In genomic region chr3:31978553-31978952, GRCh38 we compare ENCODE assay signal across 17 cellular contexts. TPM values are rescaled to one million over a fixed set of nuclear protein-coding genes. Genes with fewer than 3 reads are reported as not detected.
DNase-seq lines count a peak whose midpoint lies in the region; ATAC-seq and TF ChIP-seq lines count a peak whose summit lies in the region.
"Had no signal": no experiment of that assay in that cellular context is flagged by ENCODE, and none has a peak within 500 bp of the region (broad histone marks: within the 10 kb centered on the region; RNA-seq: fewer than 3 reads in every experiment).

No MANE protein-coding gene starts in this region.

- H3K4me1 ChIP-seq in HCT116 (ENCODE audit: control insufficient read depth in 1 of 2, insufficient read depth in 2 of 2, low read length in 2 of 2) (peaks cover 9 to 27% of the 10 kb centered on the region in 2 experiments), A673 (ENCODE audit: insufficient read depth, low read length, poor library complexity, severe bottlenecking) (no peaks in the 10 kb centered on the region)

- no peak overlapping the region for H3K27ac ChIP-seq in HCT116 (ENCODE audit: low read depth, low read length)
- H3K27ac ChIP-seq in A673 (ENCODE audit: low read depth, low read length, poor library complexity, severe bottlenecking), result no peak overlapping the region
- H3K27ac ChIP-seq: KMS-11 had no signal

- H3K36me3 Mint-ChIP-seq in activated CD4-positive, alpha-beta T cell treated with anti-CD3 and anti-CD28 coated beads for 36 hours (ENCODE audit: low read depth), result peaks cover 10% of the 10 kb centered on the region
- no peaks in the 10 kb centered on the region for H3K36me3 Mint-ChIP-seq in activated CD4-positive, alpha-beta T cell treated with anti-CD3 and anti-CD28 coated beads, Interleukin-2, amount 10 ng/mL, durations not matched to agents 7 days and 5 days (ENCODE audit: low read depth)
- peaks cover 33% of the 10 kb centered on the region for H3K36me3 Mint-ChIP-seq in activated T-helper 2 cell treated with anti-CD3 and anti-CD28 coated beads, Interferon-gamma antibody, Interleukin-2, Interleukin-4, amounts not matched to agents 10 μg/mL and 5 μg/mL and 100 μg/mL, durations not matched to agents 14 hours and 24 hours and 36 hours (ENCODE audit: low read depth)
- peaks cover 6 to 20% of the 10 kb centered on the region in 2 donors for H3K36me3 Mint-ChIP-seq in naive B cell
- H3K36me3 Mint-ChIP-seq: CD4-positive, alpha-beta memory T cell; immature natural killer cell; natural killer cell treated with Interleukin-12 subunit alpha and Interleukin-12 subunit beta and Interleukin-15 and Interleukin-18, amount 100 ng/mL, for 72 hours had no signal

- H3K4me3 ChIP-seq in HCT116 (replicated peaks in 1 of 2; ENCODE audit: low read depth in 1 of 2, low read length in 2 of 2) (no peak overlapping the region), A673 (ENCODE audit: low read depth, low read length, poor library complexity, severe bottlenecking) (no peak overlapping the region)

- TF ChIP-seq POLR2A in HCT116 (IDR thresholded peaks at IDR 0.05; ENCODE audit: borderline replicate concordance, extremely low read depth, insufficient read depth, insufficient read length), result no peak

- POLR2A ChIA-PET in activated CD4-positive, alpha-beta T cell treated with anti-CD3 and anti-CD28 coated beads for 36 hours (lab: Charles Lee), result no interaction called here
- POLR2A ChIA-PET in activated CD4-positive, alpha-beta T cell treated with anti-CD3 and anti-CD28 coated beads, Interleukin-2, amount 10 ng/mL, durations not matched to agents 7 days and 5 days (lab: Charles Lee), result no interaction called here
- POLR2A ChIA-PET in HCT116 (lab: Charles Lee) (no interaction called here), A673 (lab: Charles Lee; ENCODE audit: low non-redundant PET) (no interaction called here)

- no peaks in the 10 kb centered on the region for H4K20me1 ChIP-seq in HCT116 (ENCODE audit: insufficient read depth)

- TF ChIP-seq RAD21 in HCT116 (IDR thresholded peaks at IDR 0.05; ENCODE audit: low read depth), result no peak

- intact Hi-C loops in activated CD4-positive, alpha-beta T cell treated with anti-CD3 and anti-CD28 coated beads for 36 hours (cut with DNase I, micrococcal nuclease), result loop anchor here (2.0 to 10.0 kb wide), 3 partner anchors 206 to 874 kb away; no protein-coding TSS in a partner anchor
- intact Hi-C loops in HCT116 (cut with micrococcal nuclease), result no loop called here
- intact Hi-C loops in activated T-helper 2 cell treated with anti-CD3 and anti-CD28 coated beads, Interferon-gamma antibody, Interleukin-2, Interleukin-4, amounts not matched to agents 10 μg/mL and 5 μg/mL and 100 μg/mL, durations not matched to agents 14 hours and 24 hours and 36 hours (cut with micrococcal nuclease), result loop anchor here (2.0 to 10.0 kb wide), 2 partner anchors 344 to 446 kb away; partner anchors contain the start of gene STT3B
- intact Hi-C loops in A673 (cut with micrococcal nuclease; ENCODE audit: unreplicated experiment), result no loop called here

- no peak overlapping the region for H3K4me2 ChIP-seq in HCT116 (ENCODE audit: low read length)
- H3K4me2 ChIP-seq: KMS-11 had no signal

- H3K36me3 ChIP-seq in HCT116 (ENCODE audit: control insufficient read depth in 1 of 2, insufficient read depth in 2 of 2, low read length in 2 of 2) (no peaks in the 10 kb centered on the region), A673 (ENCODE audit: insufficient read depth, low read length, poor library complexity, severe bottlenecking) (no peaks in the 10 kb centered on the region)

- no peak overlapping the region for H2AFZ ChIP-seq in HCT116 (ENCODE audit: low read depth, low read length, poor library complexity, severe bottlenecking)

- no peak for TF ChIP-seq CTCF in HCT116 (IDR thresholded peaks at IDR 0.05 in 2 of 3, conservative IDR thresholded peaks at IDR 0.05 in 1 of 3; ENCODE audit: borderline replicate concordance in 1 of 3, insufficient read depth in 1 of 3, low read depth in 2 of 3, low read length in 2 of 3)
- TF ChIP-seq CTCF in A673 (conservative IDR thresholded peaks at IDR 0.05; ENCODE audit: low read depth, low read length), result no peak

- no peak for DNase-seq in activated CD4-positive, alpha-beta T cell treated with anti-CD3 and anti-CD28 coated beads for 36 hours
- no peak for DNase-seq in activated CD4-positive, alpha-beta T cell treated with anti-CD3 and anti-CD28 coated beads, Interleukin-2, amount 10 ng/mL, durations not matched to agents 7 days and 5 days
- DNase-seq in HCT116 (ENCODE audit: low read depth, low spot score) (no peak), naive B cell (no peak), A673 (ENCODE audit: low spot score) (no peak)
- DNase-seq in activated T-helper 2 cell treated with anti-CD3 and anti-CD28 coated beads, Interferon-gamma antibody, Interleukin-2, Interleukin-4, amounts not matched to agents 10 μg/mL and 5 μg/mL and 100 μg/mL, durations not matched to agents 14 hours and 24 hours and 36 hours (ENCODE audit: low spot score), result no peak
- no peak for DNase-seq in activated effector memory CD4-positive, alpha-beta T cell treated with Interleukin-2 at 50 U/mL for 16 hours
- DNase-seq: activated CD4-positive, alpha-beta T cell treated with anti-CD3 and anti-CD28 coated beads, Interleukin-2, amount 50 U/mL, for 1 hour; activated gamma-delta T cell treated with Interleukin-2 at 50 U/mL for 16 hours; CD4-positive, alpha-beta memory T cell; immature natural killer cell; NCI-H1105 treated with DMSO at 0.1 percent for 48 hours; NCI-H2227 treated with DMSO at 0.1 percent for 48 hours had no signal

- H3K9me3 Mint-ChIP-seq in activated CD4-positive, alpha-beta T cell treated with anti-CD3 and anti-CD28 coated beads for 36 hours (ENCODE audit: low read depth), result no peaks in the 10 kb centered on the region
- no peaks in the 10 kb centered on the region for H3K9me3 Mint-ChIP-seq in activated CD4-positive, alpha-beta T cell treated with anti-CD3 and anti-CD28 coated beads, Interleukin-2, amount 10 ng/mL, durations not matched to agents 7 days and 5 days
- H3K9me3 Mint-ChIP-seq in activated T-helper 2 cell treated with anti-CD3 and anti-CD28 coated beads, Interferon-gamma antibody, Interleukin-2, Interleukin-4, amounts not matched to agents 10 μg/mL and 5 μg/mL and 100 μg/mL, durations not matched to agents 14 hours and 24 hours and 36 hours, result no peaks in the 10 kb centered on the region
- peaks cover 0 to 3% (median 0%) of the 10 kb centered on the region in 7 donors for H3K9me3 Mint-ChIP-seq in naive B cell
- H3K9me3 Mint-ChIP-seq: dendritic cell treated with granulocyte-macrophage colony-stimulating factor and Interleukin-4, amounts not matched to agents 40 ng/mL and 50 ng/mL, for 4 days; natural killer cell treated with Interleukin-12 subunit alpha and Interleukin-12 subunit beta and Interleukin-15 and Interleukin-18, amount 100 ng/mL, for 72 hours had no signal

- H3K4me3 Mint-ChIP-seq in activated CD4-positive, alpha-beta T cell treated with anti-CD3 and anti-CD28 coated beads for 36 hours, result peak overlapping the region; percentile 28
- H3K4me3 Mint-ChIP-seq in activated CD4-positive, alpha-beta T cell treated with anti-CD3 and anti-CD28 coated beads, Interleukin-2, amount 10 ng/mL, durations not matched to agents 7 days and 5 days, result no peak overlapping the region
- peak overlapping the region; percentile 77 for H3K4me3 Mint-ChIP-seq in activated T-helper 2 cell treated with anti-CD3 and anti-CD28 coated beads, Interferon-gamma antibody, Interleukin-2, Interleukin-4, amounts not matched to agents 10 μg/mL and 5 μg/mL and 100 μg/mL, durations not matched to agents 14 hours and 24 hours and 36 hours (ENCODE audit: low read depth)
- peak overlapping the region; percentile 88 to 100 (median 95) for H3K4me3 Mint-ChIP-seq in naive B cell
- H3K4me3 Mint-ChIP-seq: dendritic cell treated with granulocyte-macrophage colony-stimulating factor and Interleukin-4, amounts not matched to agents 40 ng/mL and 50 ng/mL, for 4 days had no signal

- peaks cover 20% of the 10 kb centered on the region for H3K4me1 Mint-ChIP-seq in activated CD4-positive, alpha-beta T cell treated with anti-CD3 and anti-CD28 coated beads for 36 hours
- H3K4me1 Mint-ChIP-seq in activated CD4-positive, alpha-beta T cell treated with anti-CD3 and anti-CD28 coated beads, Interleukin-2, amount 10 ng/mL, durations not matched to agents 7 days and 5 days, result peaks cover 15% of the 10 kb centered on the region
- peaks cover 21% of the 10 kb centered on the region for H3K4me1 Mint-ChIP-seq in activated T-helper 2 cell treated with anti-CD3 and anti-CD28 coated beads, Interferon-gamma antibody, Interleukin-2, Interleukin-4, amounts not matched to agents 10 μg/mL and 5 μg/mL and 100 μg/mL, durations not matched to agents 14 hours and 24 hours and 36 hours (ENCODE audit: low read depth)
- peaks cover 76 to 86% (median 80%) of the 10 kb centered on the region in 3 donors for H3K4me1 Mint-ChIP-seq in naive B cell

- H3K27me3 ChIP-seq in HCT116 (ENCODE audit: insufficient read depth, low read length) (no peaks in the 10 kb centered on the region), A673 (replicated peaks; ENCODE audit: insufficient read depth, low read depth, low read length, poor library complexity) (peaks cover 23% of the 10 kb centered on the region)

- H3K27me3 Mint-ChIP-seq in activated CD4-positive, alpha-beta T cell treated with anti-CD3 and anti-CD28 coated beads for 36 hours, result peaks cover 46% of the 10 kb centered on the region
- H3K27me3 Mint-ChIP-seq in activated CD4-positive, alpha-beta T cell treated with anti-CD3 and anti-CD28 coated beads, Interleukin-2, amount 10 ng/mL, durations not matched to agents 7 days and 5 days, result peaks cover 49% of the 10 kb centered on the region
- H3K27me3 Mint-ChIP-seq in activated T-helper 2 cell treated with anti-CD3 and anti-CD28 coated beads, Interferon-gamma antibody, Interleukin-2, Interleukin-4, amounts not matched to agents 10 μg/mL and 5 μg/mL and 100 μg/mL, durations not matched to agents 14 hours and 24 hours and 36 hours (ENCODE audit: low read depth), result peaks cover 39% of the 10 kb centered on the region
- H3K27me3 Mint-ChIP-seq in naive B cell, result no peaks in the 10 kb centered on the region

- H3K27ac Mint-ChIP-seq in activated CD4-positive, alpha-beta T cell treated with anti-CD3 and anti-CD28 coated beads for 36 hours, result peak overlapping the region; percentile 77
- H3K27ac Mint-ChIP-seq in activated CD4-positive, alpha-beta T cell treated with anti-CD3 and anti-CD28 coated beads, Interleukin-2, amount 10 ng/mL, durations not matched to agents 7 days and 5 days, result no peak overlapping the region
- H3K27ac Mint-ChIP-seq in activated T-helper 2 cell treated with anti-CD3 and anti-CD28 coated beads, Interferon-gamma antibody, Interleukin-2, Interleukin-4, amounts not matched to agents 10 μg/mL and 5 μg/mL and 100 μg/mL, durations not matched to agents 14 hours and 24 hours and 36 hours, result peak overlapping the region; percentile 76
- H3K27ac Mint-ChIP-seq in naive B cell, result peak overlapping the region in 4 of 6 donors; percentile 28 to 95 (median 68)
- H3K27ac Mint-ChIP-seq: CD4-positive, alpha-beta memory T cell; dendritic cell treated with granulocyte-macrophage colony-stimulating factor and Interleukin-4, amounts not matched to agents 40 ng/mL and 50 ng/mL, for 4 days; immature natural killer cell; natural killer cell treated with Interleukin-12 subunit alpha and Interleukin-12 subunit beta and Interleukin-15 and Interleukin-18, amount 100 ng/mL, for 72 hours had no signal

- ATAC-seq in activated CD4-positive, alpha-beta T cell treated with anti-CD3 and anti-CD28 coated beads for 36 hours, result no peak
- no peak for ATAC-seq in HCT116
- no peak for ATAC-seq in naive B cell (ENCODE audit: low read depth in 2 of 2)
- ATAC-seq in GM19467 (IDR thresholded peaks at IDR 0.05; ENCODE audit: unreplicated experiment), result no peak
- ATAC-seq: natural killer cell treated with Interleukin-12 subunit alpha and Interleukin-12 subunit beta and Interleukin-15 and Interleukin-18, amount 100 ng/mL, for 72 hours had no signal

- CTCF ChIA-PET in activated CD4-positive, alpha-beta T cell treated with anti-CD3 and anti-CD28 coated beads for 36 hours (lab: Charles Lee), result interaction anchor here (0.6 kb wide), 2 partner anchors 116 to 257 kb away, joined by 3 read pairs; no protein-coding TSS in a partner anchor
- CTCF ChIA-PET in activated CD4-positive, alpha-beta T cell treated with anti-CD3 and anti-CD28 coated beads, Interleukin-2, amount 10 ng/mL, durations not matched to agents 7 days and 5 days (lab: Charles Lee), result no interaction called here
- CTCF ChIA-PET in HCT116 (lab: Charles Lee), result no interaction called here
- CTCF ChIA-PET in A673 (lab: Charles Lee), result no interaction called here

- peaks cover 43% of the 10 kb centered on the region for H3K79me2 ChIP-seq in HCT116 (ENCODE audit: insufficient read depth, low read length)

- no peak overlapping the region for H3K9ac ChIP-seq in HCT116 (ENCODE audit: low read length)
- H3K9ac ChIP-seq: KMS-11 had no signal

- H3K9me3 ChIP-seq in HCT116 (ENCODE audit: control insufficient read depth in 1 of 2, insufficient read depth in 1 of 2, low read depth in 1 of 2, low read length in 2 of 2), result no peaks in the 10 kb centered on the region
- no peaks in the 10 kb centered on the region for H3K9me3 ChIP-seq in A673 (ENCODE audit: low read depth, low read length, poor library complexity, severe bottlenecking)

- BruUV-seq in HCT116 (replicated peaks; lab: Mats Ljungman, UMichigan), result TSS peak; percentile 25
- no TSS peak for BruUV-seq in A673 (replicated peaks; lab: Mats Ljungman, UMichigan)

- H3K9me2 ChIP-seq in HCT116 (ENCODE audit: insufficient read depth), result no peaks in the 10 kb centered on the region

- RAD21 ChIA-PET in HCT116 (lab: Charles Lee; ENCODE audit: low non-redundant PET in 1 of 2, low total read pairs in 2 of 2, uncharacterized antibody in 2 of 2, unreplicated experiment in 2 of 2), result no interaction called here

RNA-seq across cellular contexts. Expression of gene OSBPL10, which starts 2.5 kb away (rescaled TPM):
- total RNA-seq in activated CD4-positive, alpha-beta T cell treated with anti-CD3 and anti-CD28 coated beads for 36 hours, result 10 to 100 TPM; 11.2 to 11.8 TPM
- 1 to 10 TPM in 1 of 2 experiments, under 1 TPM in 1; 0.89 to 1.1 TPM for total RNA-seq in activated CD4-positive, alpha-beta T cell treated with anti-CD3 and anti-CD28 coated beads, Interleukin-2, amount 10 ng/mL, durations not matched to agents 7 days and 5 days
- total RNA-seq in HCT116 (2021; ENCODE audit: unreplicated experiment), result 25.8 TPM
- polyA plus RNA-seq in HCT116 (2012), result 14.4 and 16.5 TPM in 2 replicates
- total RNA-seq in activated T-helper 2 cell treated with anti-CD3 and anti-CD28 coated beads, Interferon-gamma antibody, Interleukin-2, Interleukin-4, amounts not matched to agents 10 μg/mL and 5 μg/mL and 100 μg/mL, durations not matched to agents 14 hours and 24 hours and 36 hours, result 42.5 and 47.6 TPM in 2 replicates
- polyA plus RNA-seq in naive B cell (ENCODE audit: low read depth in 6 of 6), result 10 to 100 TPM; 28.7 to 65.6 (median 40.0) TPM
- total RNA-seq in A673 (2021), result 1.1 and 2.3 TPM in 2 replicates
- total RNA-seq: CD4-positive, alpha-beta memory T cell had no signal

RNA-seq across cellular contexts. Expression of gene ZNF860, which starts 3.0 kb away (rescaled TPM):
- total RNA-seq in activated CD4-positive, alpha-beta T cell treated with anti-CD3 and anti-CD28 coated beads for 36 hours, result under 1 TPM; 0.11 to 0.30 TPM
- total RNA-seq in activated CD4-positive, alpha-beta T cell treated with anti-CD3 and anti-CD28 coated beads, Interleukin-2, amount 10 ng/mL, durations not matched to agents 7 days and 5 days, result not detected
- total RNA-seq in HCT116 (2021; ENCODE audit: unreplicated experiment) (2.9 TPM), A673 (2021) (not detected in 2 replicates)
- polyA plus RNA-seq in HCT116 (2012), result 1.1 and 1.5 TPM in 2 replicates
- 1.8 and 2.0 TPM in 2 replicates for total RNA-seq in activated T-helper 2 cell treated with anti-CD3 and anti-CD28 coated beads, Interferon-gamma antibody, Interleukin-2, Interleukin-4, amounts not matched to agents 10 μg/mL and 5 μg/mL and 100 μg/mL, durations not matched to agents 14 hours and 24 hours and 36 hours
- 10 to 100 TPM in 5 of 6 donors, 1 to 10 TPM in 1; 9.1 to 32.2 (median 12.2) TPM for polyA plus RNA-seq in naive B cell (ENCODE audit: low read depth in 6 of 6)
- total RNA-seq: CD4-positive, alpha-beta memory T cell; natural killer cell treated with Interleukin-12 subunit alpha and Interleukin-12 subunit beta and Interleukin-15 and Interleukin-18, amount 100 ng/mL, for 72 hours had no signal
- polyA plus RNA-seq: immature natural killer cell had no signal

Comparison
In these comparisons a context has a peak if more than half of its experiments do, and no peak if none do; other contexts are left out.
1. intact Hi-C loops: an anchor here in activated CD4-positive, alpha-beta T cell treated with anti-CD3 and anti-CD28 coated beads for 36 hours (2.0 to 10.0 kb wide) and activated T-helper 2 cell treated with anti-CD3 and anti-CD28 coated beads, Interferon-gamma antibody, Interleukin-2, Interleukin-4, amounts not matched to agents 10 μg/mL and 5 μg/mL and 100 μg/mL, durations not matched to agents 14 hours and 24 hours and 36 hours (2.0 to 10.0 kb wide); none called in HCT116 and A673.